Comparison of ENCODE assay signal across 14 cellular contexts in the genomic region with DNA sequence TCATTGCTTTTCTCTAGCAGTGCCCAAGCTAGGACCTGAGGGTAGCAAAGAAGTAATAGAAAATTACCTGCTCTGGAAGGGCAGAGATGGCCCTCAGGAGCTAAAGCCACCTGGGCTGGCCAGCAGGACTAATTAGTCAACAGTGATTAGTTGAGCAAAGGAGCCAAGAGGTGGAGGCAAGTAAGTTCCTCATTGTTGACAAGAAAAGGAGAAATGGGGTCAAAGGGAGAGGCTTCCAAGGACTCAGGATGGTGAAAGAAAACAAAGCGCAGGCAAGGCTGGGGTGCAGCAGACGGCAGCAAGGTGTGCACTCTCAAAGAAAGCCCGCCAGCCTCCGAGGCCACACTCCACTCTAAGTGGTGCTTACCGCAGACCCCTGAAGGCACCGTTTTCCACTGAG. TPM values are rescaled to one million over a fixed set of nuclear protein-coding genes. Genes with fewer than 3 reads are reported as not detected.
DNase-seq lines count a peak whose midpoint lies in the region; ATAC-seq and TF ChIP-seq lines count a peak whose summit lies in the region.
"Had no signal": no experiment of that assay in that cellular context is flagged by ENCODE, and none has a peak within 500 bp of the region (broad histone marks: within the 10 kb centered on the region; RNA-seq: fewer than 3 reads in every experiment).

No MANE protein-coding gene starts in this region.

- H3K36me3 ChIP-seq in GM23338 (ENCODE audit: insufficient read depth) (no peaks in the 10 kb centered on the region), endodermal cell (ENCODE audit: control insufficient read depth, insufficient read depth, low read length) (no peaks in the 10 kb centered on the region)
- H3K36me3 ChIP-seq: SJCRH30 had no signal

- H3K4me3 ChIP-seq in GM23338: no peak overlapping the region
- H3K4me3 ChIP-seq in endodermal cell (ENCODE audit: low read length): no peak overlapping the region

- WGBS in endodermal cell (ENCODE audit: insufficient coverage in 1 of 2, insufficient read length in 1 of 2), 2 experiments: 95 to 98% methylated on average over 6 of the region's 6 CpGs

- no peaks in the 10 kb centered on the region for H3K9me3 ChIP-seq in endodermal cell (ENCODE audit: control insufficient read depth, low read length)
- H3K9me3 ChIP-seq: SJCRH30 had no signal

- peak overlapping the region; percentile 56; the same call in 1 of the 2 replicates for H3K4me2 ChIP-seq in GM23338

- H3K27me3 Mint-ChIP-seq in GM23338 (ENCODE audit: insufficient read depth, low read depth, poor library complexity) (peaks cover under 1% of the 10 kb centered on the region), endodermal cell (ENCODE audit: insufficient read depth) (no peaks in the 10 kb centered on the region)

- H3K9ac ChIP-seq in endodermal cell (ENCODE audit: extremely low read depth, low read length, poor library complexity, severe bottlenecking): no peak overlapping the region

- peaks cover 26% of the 10 kb centered on the region for H3K79me2 ChIP-seq in GM23338 (replicated peaks; ENCODE audit: insufficient read depth)

- ATAC-seq in GM23338: no peak
- no peak for ATAC-seq in HG02588 (IDR thresholded peaks at IDR 0.05; ENCODE audit: unreplicated experiment)

- H3K4me1 Mint-ChIP-seq in GM23338: peaks cover 18% of the 10 kb centered on the region; the same call in 2 of the 3 replicates
- peaks cover 30% of the 10 kb centered on the region for H3K4me1 Mint-ChIP-seq in endodermal cell

- H2AFZ ChIP-seq in GM23338: no peak overlapping the region

- H3K4me3 Mint-ChIP-seq in GM23338 (peak overlapping the region; percentile 26; the same call in 2 of the 3 replicates), endodermal cell (no peak overlapping the region)

- H3K27ac ChIP-seq in GM23338 (ENCODE audit: low read depth) (no peak overlapping the region), endodermal cell (ENCODE audit: low read depth, low read length) (no peak overlapping the region)
- H3K27ac ChIP-seq: SJCRH30 had no signal

- DNase-seq in AML-193 (lab: John Stamatoyannopoulos, UW) (peak; percentile 6 to 21), GM23338 (ENCODE audit: low spot score) (no peak), NOMO-1 treated with dmso at 0.1 percent for 144 hours (lab: John Stamatoyannopoulos, UW; ENCODE audit: unreplicated experiment) (peak; percentile 44), endodermal cell (no peak), NCI-H82 treated with DMSO at 0.1 percent for 48 hours (lab: John Stamatoyannopoulos, UW; ENCODE audit: unreplicated experiment) (no peak), NCI-H524 treated with DMSO at 0.1 percent for 48 hours (lab: John Stamatoyannopoulos, UW) (no peak), GM19240 (ENCODE audit: insufficient read length, low spot score) (no peak)
- DNase-seq: CD4-positive, alpha-beta T cell; H9; MM.1S; NCI-H1436; NCI-H2081; SJCRH30 had no signal

- H3F3A ChIP-seq in GM23338 (replicated peaks; ENCODE audit: low read depth): no peaks in the 10 kb centered on the region

- H3K9me3 Mint-ChIP-seq in GM23338: no peaks in the 10 kb centered on the region
- no peaks in the 10 kb centered on the region for H3K9me3 Mint-ChIP-seq in endodermal cell
- H3K9me3 Mint-ChIP-seq: CD4-positive, alpha-beta T cell; H9 had no signal

- H3K4me1 ChIP-seq in GM23338 (ENCODE audit: insufficient read depth) (peaks cover 8% of the 10 kb centered on the region), endodermal cell (ENCODE audit: control insufficient read depth, insufficient read depth, low read length) (no peaks in the 10 kb centered on the region)

- TF ChIP-seq CTCF in GM23338 (conservative IDR thresholded peaks at IDR 0.05; ENCODE audit: low read depth in 2 of 2) (no peak), endodermal cell (conservative IDR thresholded peaks at IDR 0.05) (no peak)

- H4K20me1 ChIP-seq in GM23338 (replicated peaks; ENCODE audit: insufficient read depth): peaks cover 10% of the 10 kb centered on the region; the same call in 1 of the 2 replicates

- H3K36me3 Mint-ChIP-seq in GM23338 (ENCODE audit: low read depth): no peaks in the 10 kb centered on the region
- peaks cover 3% of the 10 kb centered on the region for H3K36me3 Mint-ChIP-seq in endodermal cell (ENCODE audit: low read depth)

- H3K27me3 ChIP-seq in GM23338 (ENCODE audit: insufficient read depth) (no peaks in the 10 kb centered on the region), endodermal cell (ENCODE audit: control insufficient read depth, insufficient read depth, low read length, poor library complexity, severe bottlenecking) (no peaks in the 10 kb centered on the region)
- H3K27me3 ChIP-seq: SJCRH30 had no signal

- no peak overlapping the region for H3K27ac Mint-ChIP-seq in GM23338
- peak overlapping the region; percentile 76 for H3K27ac Mint-ChIP-seq in endodermal cell
- H3K27ac Mint-ChIP-seq: CD4-positive, alpha-beta T cell had no signal

- no peaks in the 10 kb centered on the region for H3K9me2 ChIP-seq in GM23338 (ENCODE audit: insufficient read depth)

TF ChIP-seq in GM23338, 12 proteins besides CTCF, POLR2A, EP300 and RAD21:
- TF ChIP-seq CREB1 (CRISPR knock-in tag; IDR thresholded peaks at IDR 0.05; ENCODE audit: low read depth) (no peak), POLR2AphosphoS5 (IDR thresholded peaks at IDR 0.05; ENCODE audit: low read depth) (no peak), EZH2 (IDR thresholded peaks at IDR 0.05; ENCODE audit: low read depth, unreplicated experiment) (no peak), EZH2phosphoT487 (IDR thresholded peaks at IDR 0.05; ENCODE audit: unreplicated experiment) (no peak)

RNA-seq across cellular contexts. Expression of a gene that starts 44.6 kb away (rescaled TPM):
- 54.1 and 77.0 TPM in 2 replicates for total RNA-seq in GM23338 (2014; rRNA removed; shearing (Covaris generic))
- 14.1 and 14.4 TPM in 2 replicates for polyA plus RNA-seq in GM23338 (2016; fragmentation: Nextera tagmentation; extraction: Ambion mirVana)
- total RNA-seq in endodermal cell: 10 to 100 TPM; 68.2 to 76.2 TPM
- 34.3 TPM for polyA plus RNA-seq in endodermal cell (2013, experiment 1 of 2)
- 30.7 TPM for polyA plus RNA-seq in endodermal cell (2013, experiment 2 of 2)

RNA-seq across cellular contexts. Expression of a gene that starts 47.5 kb away (rescaled TPM):
- 16.4 and 20.0 TPM in 2 replicates for total RNA-seq in GM23338 (2014; rRNA removed; shearing (Covaris generic))
- polyA plus RNA-seq in GM23338 (2016; fragmentation: Nextera tagmentation; extraction: Ambion mirVana): 16.6 and 17.5 TPM in 2 replicates
- total RNA-seq in endodermal cell: 10 to 100 TPM; 44.2 to 48.5 TPM
- 66.9 TPM for polyA plus RNA-seq in endodermal cell (2013, experiment 1 of 2)
- polyA plus RNA-seq in endodermal cell (2013, experiment 2 of 2): 60.5 TPM

Comparison
In these comparisons a context has a peak if more than half of its experiments do, and no peak if none do; other contexts are left out.
1. DNase-seq: peak in AML-193 (2 of 2) and NOMO-1 treated with dmso at 0.1 percent for 144 hours (single experiment); none in GM23338 (single experiment), endodermal cell (single experiment), NCI-H82 treated with DMSO at 0.1 percent for 48 hours (single experiment), NCI-H524 treated with DMSO at 0.1 percent for 48 hours (single experiment) and GM19240 (single experiment).